In the genomic region with DNA sequence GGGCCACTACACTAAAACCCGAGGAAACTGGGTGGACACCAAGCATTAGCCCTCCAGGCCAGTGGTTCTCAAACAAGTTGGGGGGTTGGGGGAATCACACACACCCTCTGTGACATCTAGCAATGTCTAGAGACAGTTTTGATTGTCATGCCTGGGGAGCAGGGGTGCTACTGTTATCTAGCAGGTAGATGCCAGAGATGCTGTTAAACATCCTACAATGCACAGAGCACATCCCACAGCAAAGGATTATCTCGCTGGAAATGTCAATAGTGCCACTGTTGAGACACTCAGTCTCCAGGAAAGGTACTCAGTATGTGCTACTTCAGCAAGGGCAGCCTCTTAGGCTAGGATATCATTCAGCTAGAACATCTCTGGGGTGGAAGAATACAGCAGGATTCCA, we compare ENCODE assay signal across 1 cellular context.
TF ChIP-seq lines count a peak whose summit lies in the region.

No MANE protein-coding gene starts in this region.

TF ChIP-seq in SK-N-SH, 30 proteins besides CTCF, POLR2A, EP300 and RAD21 (continued from another document):
- TF ChIP-seq REST (IDR thresholded peaks at IDR 0.05; ENCODE audit: low read depth, low read length) (no peak), NRF1 (IDR thresholded peaks at IDR 0.05; ENCODE audit: low read depth, low read length) (no peak), MEF2A (IDR thresholded peaks at IDR 0.05; ENCODE audit: borderline replicate concordance, low read depth) (no peak), CHD2 (IDR thresholded peaks at IDR 0.05; ENCODE audit: low read length, partially characterized antibody) (no peak), FOSL2 (IDR thresholded peaks at IDR 0.05; ENCODE audit: borderline replicate concordance, low read depth) (no peak), TEAD4 (IDR thresholded peaks at IDR 0.05; ENCODE audit: borderline replicate concordance, insufficient read depth) (no peak), MXI1 (IDR thresholded peaks at IDR 0.05; ENCODE audit: low read depth, low read length) (no peak), POLR2AphosphoS5 (IDR thresholded peaks at IDR 0.05; ENCODE audit: low read depth, low read length) (no peak), JUND (IDR thresholded peaks at IDR 0.05) (no peak), ELF1 (IDR thresholded peaks at IDR 0.05) (no peak), NFIC (IDR thresholded peaks at IDR 0.05; ENCODE audit: borderline replicate concordance) (no peak)
- TF ChIP-seq, protein P1, sequence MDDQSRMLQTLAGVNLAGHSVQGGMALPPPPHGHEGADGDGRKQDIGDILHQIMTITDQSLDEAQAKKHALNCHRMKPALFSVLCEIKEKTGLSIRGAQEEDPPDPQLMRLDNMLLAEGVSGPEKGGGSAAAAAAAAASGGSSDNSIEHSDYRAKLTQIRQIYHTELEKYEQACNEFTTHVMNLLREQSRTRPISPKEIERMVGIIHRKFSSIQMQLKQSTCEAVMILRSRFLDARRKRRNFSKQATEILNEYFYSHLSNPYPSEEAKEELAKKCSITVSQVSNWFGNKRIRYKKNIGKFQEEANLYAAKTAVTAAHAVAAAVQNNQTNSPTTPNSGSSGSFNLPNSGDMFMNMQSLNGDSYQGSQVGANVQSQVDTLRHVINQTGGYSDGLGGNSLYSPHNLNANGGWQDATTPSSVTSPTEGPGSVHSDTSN (IDR thresholded peaks at IDR 0.05): no peak
- TF ChIP-seq, protein P2, sequence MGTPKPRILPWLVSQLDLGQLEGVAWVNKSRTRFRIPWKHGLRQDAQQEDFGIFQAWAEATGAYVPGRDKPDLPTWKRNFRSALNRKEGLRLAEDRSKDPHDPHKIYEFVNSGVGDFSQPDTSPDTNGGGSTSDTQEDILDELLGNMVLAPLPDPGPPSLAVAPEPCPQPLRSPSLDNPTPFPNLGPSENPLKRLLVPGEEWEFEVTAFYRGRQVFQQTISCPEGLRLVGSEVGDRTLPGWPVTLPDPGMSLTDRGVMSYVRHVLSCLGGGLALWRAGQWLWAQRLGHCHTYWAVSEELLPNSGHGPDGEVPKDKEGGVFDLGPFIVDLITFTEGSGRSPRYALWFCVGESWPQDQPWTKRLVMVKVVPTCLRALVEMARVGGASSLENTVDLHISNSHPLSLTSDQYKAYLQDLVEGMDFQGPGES (IDR thresholded peaks at IDR 0.05; ENCODE audit: low read depth, low read length): no peak
